In the genomic region with DNA sequence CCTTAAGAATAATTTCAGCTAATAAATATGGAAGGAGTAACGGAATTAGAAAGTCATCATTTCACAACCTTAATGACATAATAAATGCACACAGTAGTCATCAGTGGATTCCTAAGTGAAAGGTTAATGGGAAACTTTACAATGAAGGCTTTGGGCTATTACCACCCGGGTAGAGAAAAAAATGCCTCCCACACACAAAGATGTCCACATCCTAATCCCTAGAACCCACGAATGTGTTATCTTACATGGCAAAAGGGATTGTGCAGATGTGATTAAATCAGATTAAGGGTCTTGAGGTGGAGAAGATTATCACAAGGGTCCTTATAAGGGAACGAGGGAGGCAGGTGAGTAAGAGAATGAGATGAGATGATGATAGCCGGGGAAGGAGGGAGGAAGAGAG, we compare ENCODE assay signal across 24 cellular contexts. TPM values are rescaled to one million over a fixed set of nuclear protein-coding genes. Genes with fewer than 3 reads are reported as not detected.
DNase-seq lines count a peak whose midpoint lies in the region; ATAC-seq and TF ChIP-seq lines count a peak whose summit lies in the region.
"Had no signal": no experiment of that assay in that cellular context is flagged by ENCODE, and none has a peak within 500 bp of the region (broad histone marks: within the 10 kb centered on the region; RNA-seq: fewer than 3 reads in every experiment).

No MANE protein-coding gene starts in this region.

- no peaks in the 10 kb centered on the region for H3K27me3 ChIP-seq in neutrophil
- H3K27me3 ChIP-seq: adrenal gland, neural progenitor cell, sigmoid colon, SJSA1 had no signal

- H3K9me3 ChIP-seq in neutrophil, result no peaks in the 10 kb centered on the region
- H3K9me3 ChIP-seq: adrenal gland, mucosa of descending colon, sigmoid colon, SJSA1 had no signal

- ATAC-seq in GM19463 (IDR thresholded peaks at IDR 0.05; ENCODE audit: unreplicated experiment) (no peak), HG03571 (IDR thresholded peaks at IDR 0.05; ENCODE audit: unreplicated experiment) (no peak)
- ATAC-seq: activated CD8-positive, alpha-beta T cell treated with anti-CD3 and anti-CD28 coated beads, Interleukin-2, amount 10 ng/mL, durations not matched to agents 7 days and 5 days; mucosa of descending colon had no signal

- H3K27ac ChIP-seq in neutrophil, result peak overlapping the region; percentile 69
- H3K27ac ChIP-seq: adrenal gland, coronary artery, neural progenitor cell, sigmoid colon, SJSA1 had no signal

- peak overlapping the region in 1 of 5 experiments; percentile 57 for H3K4me3 Mint-ChIP-seq in brain
- H3K4me3 Mint-ChIP-seq: activated CD8-positive, alpha-beta T cell treated with anti-CD3 and anti-CD28 coated beads, Interleukin-2, amount 10 ng/mL, durations not matched to agents 7 days and 5 days; neural progenitor cell had no signal

- H3K4me3 ChIP-seq in neutrophil (ENCODE audit: low read depth in 1 of 2, low read length in 1 of 2), result no peak overlapping the region
- H3K4me3 ChIP-seq: adrenal gland, coronary artery, mucosa of descending colon, neural progenitor cell, sigmoid colon, SJSA1 had no signal

- H3K27ac Mint-ChIP-seq in brain, result peak overlapping the region in 3 of 5 experiments; percentile 5 to 23 (median 17)
- H3K27ac Mint-ChIP-seq: activated CD8-positive, alpha-beta T cell treated with anti-CD3 and anti-CD28 coated beads, Interleukin-2, amount 10 ng/mL, durations not matched to agents 7 days and 5 days; neural progenitor cell had no signal

- H3K36me3 Mint-ChIP-seq in brain, result peaks cover 25% of the 10 kb centered on the region

- TF ChIP-seq CTCF in brain (conservative IDR thresholded peaks at IDR 0.05) (no peak), neutrophil (IDR thresholded peaks at IDR 0.05) (no peak)

- H3K27me3 Mint-ChIP-seq in brain, result no peaks in the 10 kb centered on the region

- H3K36me3 ChIP-seq in neutrophil, result no peaks in the 10 kb centered on the region
- H3K36me3 ChIP-seq: adrenal gland, neural progenitor cell, sigmoid colon had no signal

- H3K4me1 Mint-ChIP-seq in brain, result peaks cover 87% of the 10 kb centered on the region

- peaks cover 32 to 36% of the 10 kb centered on the region in 2 experiments for H3K4me1 ChIP-seq in neutrophil (ENCODE audit: control insufficient read depth in 1 of 2, insufficient read depth in 1 of 2, low read depth in 1 of 2, low read length in 1 of 2)

- H3K9me3 Mint-ChIP-seq in brain, result no peaks in the 10 kb centered on the region
- H3K9me3 Mint-ChIP-seq: neural progenitor cell had no signal

- DNase-seq in CD1c-positive myeloid dendritic cell (ENCODE audit: extremely low spot score) (peak; percentile 53), MV-4-11 (lab: John Stamatoyannopoulos, UW) (peak; percentile 30), middle frontal gyrus (ENCODE audit: extremely low spot score, low spot score) (no peak), OCI-M2 (lab: John Stamatoyannopoulos, UW; ENCODE audit: unreplicated experiment) (no peak)
- DNase-seq: ACHN; activated CD4-positive, CD25-positive, alpha-beta regulatory T cell treated with anti-CD3 and anti-CD28 coated beads, Interleukin-2, amount 50 U/mL, for 72 hours; activated CD8-positive, alpha-beta T cell treated with anti-CD3 and anti-CD28 coated beads, Interleukin-2, amount 10 ng/mL, durations not matched to agents 7 days and 5 days; activated gamma-delta T cell treated with Interleukin-2 at 50 U/mL for 16 hours; activated T-cell treated with anti-CD3 and anti-CD28 coated beads for 4 hours; adrenal gland; HCEC 1CT; mucosa of descending colon; NCI-H1105; NCI-H510A; sigmoid colon; stimulated activated CD4-positive, alpha-beta T cell treated with anti-CD3 and anti-CD28 coated beads, Interleukin-15, amount 100 ng/mL, for 24 hours; T-helper 1 cell had no signal

RNA-seq across cellular contexts. Expression of a gene that starts 5.6 kb away (rescaled TPM):
- polyA plus RNA-seq in brain (ENCODE audit: insufficient read depth, low read depth, low replicate concordance), result 227 TPM

RNA-seq across cellular contexts. Expression of a gene that starts 43.9 kb away (rescaled TPM):
- 37.7 TPM for polyA plus RNA-seq in brain (ENCODE audit: insufficient read depth, low read depth, low replicate concordance)

Comparison
In these comparisons a context has a peak if more than half of its experiments do, and no peak if none do; other contexts are left out.
1. DNase-seq: peak in CD1c-positive myeloid dendritic cell (single experiment) and MV-4-11 (single experiment); none in middle frontal gyrus (single experiment) and OCI-M2 (single experiment).